Comparison of ENCODE assay signal across 7 cellular contexts in the genomic region with DNA sequence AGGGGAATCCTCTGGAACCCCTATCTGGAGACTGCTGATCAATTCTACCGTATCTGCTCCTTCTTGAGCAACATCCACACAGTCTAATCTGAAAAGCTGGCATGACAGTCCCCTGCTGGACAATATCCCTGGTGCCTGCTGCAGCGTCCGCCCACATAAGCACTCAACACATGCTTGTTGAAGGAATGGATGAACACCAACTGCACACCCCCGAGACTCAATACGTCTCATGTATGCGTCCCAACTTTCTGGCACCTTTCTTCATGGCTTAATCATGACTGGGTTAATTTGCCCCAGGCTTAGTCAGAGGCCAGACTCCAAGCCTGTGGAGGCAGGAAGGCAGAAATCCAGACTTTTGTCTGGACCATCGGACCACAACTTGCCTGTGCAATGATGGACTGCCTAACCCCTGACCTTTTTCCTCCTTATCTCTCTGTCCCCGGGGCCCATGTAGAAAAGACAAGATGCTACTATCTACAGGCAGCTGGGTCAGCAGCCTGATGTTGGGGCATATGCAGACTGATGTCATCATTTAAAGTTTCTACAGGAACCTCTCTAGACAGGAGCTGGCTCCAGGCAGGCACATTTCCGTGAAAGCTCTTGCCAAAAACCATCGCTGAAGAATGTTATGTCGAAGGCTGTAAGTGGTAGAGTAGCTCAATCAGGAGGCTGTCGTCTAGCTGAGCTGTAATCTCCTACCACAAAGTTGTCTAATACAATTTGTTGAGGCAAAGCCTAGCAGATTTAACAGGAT.
A peak's percentile ranks its signal among the peaks of the same experiment; 100 is the strongest.
DNase-seq lines count a peak whose midpoint lies in the region; ATAC-seq and TF ChIP-seq lines count a peak whose summit lies in the region.

No MANE protein-coding gene starts in this region.

- DNase-seq in HPDE6-E6E7 (ENCODE audit: extremely low spot score) (peak; percentile 39), left ventricle myocardium inferior (no peak), thoracic aorta (ENCODE audit: low spot score) (peak; percentile 40), mesenteric fat pad (ENCODE audit: low spot score) (no peak)
- no peak for DNase-seq in activated T-cell treated with anti-CD3 and anti-CD28 coated beads, Interleukin-2, amount 50 U/mL, for 1 hour

- TF ChIP-seq CTCF in WI38 (IDR thresholded peaks at IDR 0.05; ENCODE audit: low read depth, low read length) (peak; percentile 20; the same call in 1 of the 2 replicates), left ventricle myocardium inferior (IDR thresholded peaks at IDR 0.05; ENCODE audit: borderline replicate concordance) (peak; percentile 39), thoracic aorta (IDR thresholded peaks at IDR 0.05) (peak; percentile 26)

- intact Hi-C loops in left ventricle myocardium inferior (cut with micrococcal nuclease) = no loop called here

- H3K27me3 ChIP-seq in left ventricle myocardium inferior (ENCODE audit: low read depth) = no peaks in the 10 kb centered on the region
- no peaks in the 10 kb centered on the region for H3K27me3 ChIP-seq in thoracic aorta (replicated peaks; ENCODE audit: insufficient read depth)

- no peak overlapping the region; the same call in 1 of the 2 replicates for H3K4me3 ChIP-seq in WI38 (ENCODE audit: low read depth, low read length)
- no peak overlapping the region for H3K4me3 ChIP-seq in left ventricle myocardium inferior
- H3K4me3 ChIP-seq in thoracic aorta = no peak overlapping the region

- H3K4me1 ChIP-seq in left ventricle myocardium inferior = peaks cover 23% of the 10 kb centered on the region
- H3K4me1 ChIP-seq in thoracic aorta (ENCODE audit: control insufficient read depth in 1 of 2, low read depth in 2 of 2) = peaks cover 13 to 33% of the 10 kb centered on the region in 2 donors

- ATAC-seq in thoracic aorta (ENCODE audit: insufficient number of reproducible peaks, low FRiP score, low read depth) = peak; percentile 79
- ATAC-seq in HG03196 (IDR thresholded peaks at IDR 0.05; ENCODE audit: unreplicated experiment) = no peak

- no peaks in the 10 kb centered on the region for H3K36me3 ChIP-seq in left ventricle myocardium inferior
- no peaks in the 10 kb centered on the region for H3K36me3 ChIP-seq in thoracic aorta

- H3K9me3 ChIP-seq in left ventricle myocardium inferior (replicated peaks) = no peaks in the 10 kb centered on the region
- H3K9me3 ChIP-seq in thoracic aorta = no peaks in the 10 kb centered on the region

- H3K27ac ChIP-seq in left ventricle myocardium inferior (replicated peaks) = peak overlapping the region; percentile 58
- peak overlapping the region; percentile 65 to 71 for H3K27ac ChIP-seq in thoracic aorta

Comparison
In these comparisons a context has a peak if more than half of its experiments do, and no peak if none do; other contexts are left out.
1. DNase-seq: peak in HPDE6-E6E7 (single experiment) and thoracic aorta (single experiment); none in left ventricle myocardium inferior (single experiment), activated T-cell treated with anti-CD3 and anti-CD28 coated beads, Interleukin-2, amount 50 U/mL, for 1 hour (single experiment) and mesenteric fat pad (single experiment).
2. Peak in every context shown above with its lines, with median percentiles within 50 percentile points of each other: CTCF ChIP-seq.